ENCODE assay signal across 8 cellular contexts in genomic region chr2:160408205-160408561, GRCh38.
A peak's percentile ranks its signal among the peaks of the same experiment; 100 is the strongest.
DNase-seq lines count a peak whose midpoint lies in the region; ATAC-seq and TF ChIP-seq lines count a peak whose summit lies in the region.

No MANE protein-coding gene starts in this region.

- H2BK12ac ChIP-seq in mesenchymal stem cell (ENCODE audit: low read length in 2 of 2) = peak overlapping the region; percentile 15 to 61

- ATAC-seq in activated T-cell treated with anti-CD3 and anti-CD28 coated beads, Interleukin-2, amount 50 U/mL, for 4 hours = no peak
- ATAC-seq in body of pancreas = no peak
- no peak for ATAC-seq in GM19351 (IDR thresholded peaks at IDR 0.05; ENCODE audit: unreplicated experiment)

- peaks cover 82% of the 10 kb centered on the region for H3K4me1 Mint-ChIP-seq in activated T-cell treated with anti-CD3 and anti-CD28 coated beads, Interleukin-2, amount 50 U/mL, for 4 hours (ENCODE audit: low read depth)

- H3K27ac ChIP-seq in body of pancreas (peak overlapping the region in 3 of 4 donors; percentile 2 to 83 (median 4)), mesenchymal stem cell (ENCODE audit: low read length, poor library complexity, severe bottlenecking) (peak overlapping the region; percentile 92), transverse colon (peak overlapping the region; percentile 90 to 96 (median 93))

- peak overlapping the region; percentile 57 for H2BK15ac ChIP-seq in mesenchymal stem cell (ENCODE audit: low read depth, poor library complexity, severe bottlenecking)

- H3K4me3 ChIP-seq in body of pancreas (no peak overlapping the region), mesenchymal stem cell (ENCODE audit: insufficient read depth in 1 of 2, low read depth in 1 of 2, low read length in 2 of 2) (peak overlapping the region; percentile 75 to 87), transverse colon (peak overlapping the region in 3 of 4 donors; percentile 49 to 74 (median 74))

- no peak overlapping the region for H2AFZ ChIP-seq in mesenchymal stem cell (ENCODE audit: low read depth, low read length)

- peak overlapping the region; percentile 87 for H4K91ac ChIP-seq in mesenchymal stem cell (ENCODE audit: low read length)

- in situ Hi-C loops in transverse colon (cut with MboI; ENCODE audit: low pct_ligation_motif_present in 1 of 4, low pct_unique_long_range_greater_than_20kb in 1 of 4, low sequenced_read_pairs in 3 of 4) = no loop called here

- H3K23ac ChIP-seq in mesenchymal stem cell (ENCODE audit: low read length in 2 of 2) = no peak overlapping the region

- WGBS in body of pancreas, 2 donors = 49 to 56% methylated on average over 18 of the region's 18 CpGs
- WGBS in mesenchymal stem cell = 5% methylated on average over 18 of the region's 18 CpGs
- 57 to 77% methylated on average over 4 to 18 of the region's 18 CpGs for WGBS in transverse colon (ENCODE audit: low coverage in 1 of 2), 2 donors

- TF ChIP-seq POLR2A in body of pancreas (IDR thresholded peaks at IDR 0.05) = no peak
- TF ChIP-seq POLR2A in transverse colon (IDR thresholded peaks at IDR 0.05) = no peak

- no peaks in the 10 kb centered on the region for H3K36me3 Mint-ChIP-seq in activated T-cell treated with anti-CD3 and anti-CD28 coated beads, Interleukin-2, amount 50 U/mL, for 4 hours (ENCODE audit: insufficient read depth)

- peak overlapping the region; percentile 67 for H2BK120ac ChIP-seq in mesenchymal stem cell (ENCODE audit: low read depth, low read length)

- peak overlapping the region; percentile 86 for H3K4me3 Mint-ChIP-seq in activated T-cell treated with anti-CD3 and anti-CD28 coated beads, Interleukin-2, amount 50 U/mL, for 4 hours

- H4K8ac ChIP-seq in mesenchymal stem cell (ENCODE audit: low read length) = peak overlapping the region; percentile 88

- no peaks in the 10 kb centered on the region for H3K9me3 Mint-ChIP-seq in activated T-cell treated with anti-CD3 and anti-CD28 coated beads, Interleukin-2, amount 50 U/mL, for 4 hours

- no peaks in the 10 kb centered on the region for H3K27me3 Mint-ChIP-seq in activated T-cell treated with anti-CD3 and anti-CD28 coated beads, Interleukin-2, amount 50 U/mL, for 4 hours (ENCODE audit: low read depth)

- no peak for TF ChIP-seq CTCF in body of pancreas (IDR thresholded peaks at IDR 0.05)
- no peak for TF ChIP-seq CTCF in transverse colon (IDR thresholded peaks at IDR 0.05)

- peak overlapping the region; percentile 51 for H2BK5ac ChIP-seq in mesenchymal stem cell (ENCODE audit: low read depth, low read length, poor library complexity, severe bottlenecking)

- H3K4me1 ChIP-seq in body of pancreas = peaks cover 4% of the 10 kb centered on the region
- peaks cover 9% of the 10 kb centered on the region for H3K4me1 ChIP-seq in mesenchymal stem cell (ENCODE audit: control insufficient read depth, insufficient read depth, low read depth, low read length)
- H3K4me1 ChIP-seq in transverse colon = peaks cover 8 to 70% (median 19%) of the 10 kb centered on the region in 4 donors

- H3K4ac ChIP-seq in mesenchymal stem cell (ENCODE audit: low read depth in 1 of 2, low read length in 2 of 2) = peak overlapping the region; percentile 70 to 94

- peak overlapping the region; percentile 67 to 93 for H3K18ac ChIP-seq in mesenchymal stem cell (ENCODE audit: low read depth in 1 of 2, low read length in 2 of 2)

- no peaks in the 10 kb centered on the region for H3K36me3 ChIP-seq in body of pancreas (replicated peaks in 1 of 2; ENCODE audit: insufficient read depth in 1 of 2, low read depth in 2 of 2)
- peaks cover 0 to 15% of the 10 kb centered on the region in 2 experiments for H3K36me3 ChIP-seq in mesenchymal stem cell (ENCODE audit: control insufficient read depth in 1 of 2, insufficient read depth in 2 of 2, low read depth in 1 of 2, low read length in 2 of 2)
- H3K36me3 ChIP-seq in transverse colon = no peaks in the 10 kb centered on the region

- peak overlapping the region; percentile 69 for H3K4me2 ChIP-seq in mesenchymal stem cell (ENCODE audit: low read length, poor library complexity, severe bottlenecking)

- intact Hi-C loops in body of pancreas (cut with DNase I) = no loop called here
- intact Hi-C loops in transverse colon (cut with DNase I; ENCODE audit: low total_unique reads) = no loop called here

- H3K27me3 ChIP-seq in body of pancreas (no peaks in the 10 kb centered on the region), mesenchymal stem cell (ENCODE audit: control insufficient read depth in 1 of 2, insufficient read depth in 1 of 2, low read length in 2 of 2) (no peaks in the 10 kb centered on the region), transverse colon (peaks cover 55% of the 10 kb centered on the region)

- H3K14ac ChIP-seq in mesenchymal stem cell (ENCODE audit: low read length in 2 of 2) = peak overlapping the region in 1 of 2 experiments; percentile 55

- H3K9me3 ChIP-seq in body of pancreas (no peaks in the 10 kb centered on the region), mesenchymal stem cell (ENCODE audit: control insufficient read depth, low read length) (no peaks in the 10 kb centered on the region), transverse colon (no peaks in the 10 kb centered on the region)

- peak overlapping the region; percentile 87 for H2AK5ac ChIP-seq in mesenchymal stem cell (ENCODE audit: low read length, severe bottlenecking)

- peaks cover 1% of the 10 kb centered on the region for H3K79me1 ChIP-seq in mesenchymal stem cell (replicated peaks; ENCODE audit: low read length, poor library complexity, severe bottlenecking)

- DNase-seq in activated T-cell treated with anti-CD3 and anti-CD28 coated beads, Interleukin-2, amount 50 U/mL, for 4 hours = no peak
- no peak for DNase-seq in activated T-cell treated with anti-CD3 and anti-CD28 coated beads for 4 hours
- no peak for DNase-seq in body of pancreas
- no peak for DNase-seq in mesenchymal stem cell
- DNase-seq in transverse colon = no peak
- no peak for DNase-seq in NCI-H2171 treated with DMSO at 0.1 percent for 48 hours (lab: John Stamatoyannopoulos, UW)
- DNase-seq in activated CD4-positive, alpha-beta T cell treated with anti-CD3 and anti-CD28 coated beads for 48 hours = no peak

- no peak for TF ChIP-seq EP300 in transverse colon (IDR thresholded peaks at IDR 0.05; ENCODE audit: low read depth)

- H3K9ac ChIP-seq in mesenchymal stem cell (ENCODE audit: low read length) = peak overlapping the region; percentile 93

Comparison
In these comparisons a context has a peak if more than half of its experiments do, and no peak if none do; other contexts are left out.
1. H3K27ac ChIP-seq: peak in every context shown above with its lines; median percentile 93 in transverse colon; 92 in mesenchymal stem cell; 4 in body of pancreas.
2. H3K4me3 ChIP-seq: peak in mesenchymal stem cell (2 of 2) and transverse colon (3 of 4); none in body of pancreas (0 of 2).